14 cellular contexts compared by ENCODE assay signal in the genomic region with DNA sequence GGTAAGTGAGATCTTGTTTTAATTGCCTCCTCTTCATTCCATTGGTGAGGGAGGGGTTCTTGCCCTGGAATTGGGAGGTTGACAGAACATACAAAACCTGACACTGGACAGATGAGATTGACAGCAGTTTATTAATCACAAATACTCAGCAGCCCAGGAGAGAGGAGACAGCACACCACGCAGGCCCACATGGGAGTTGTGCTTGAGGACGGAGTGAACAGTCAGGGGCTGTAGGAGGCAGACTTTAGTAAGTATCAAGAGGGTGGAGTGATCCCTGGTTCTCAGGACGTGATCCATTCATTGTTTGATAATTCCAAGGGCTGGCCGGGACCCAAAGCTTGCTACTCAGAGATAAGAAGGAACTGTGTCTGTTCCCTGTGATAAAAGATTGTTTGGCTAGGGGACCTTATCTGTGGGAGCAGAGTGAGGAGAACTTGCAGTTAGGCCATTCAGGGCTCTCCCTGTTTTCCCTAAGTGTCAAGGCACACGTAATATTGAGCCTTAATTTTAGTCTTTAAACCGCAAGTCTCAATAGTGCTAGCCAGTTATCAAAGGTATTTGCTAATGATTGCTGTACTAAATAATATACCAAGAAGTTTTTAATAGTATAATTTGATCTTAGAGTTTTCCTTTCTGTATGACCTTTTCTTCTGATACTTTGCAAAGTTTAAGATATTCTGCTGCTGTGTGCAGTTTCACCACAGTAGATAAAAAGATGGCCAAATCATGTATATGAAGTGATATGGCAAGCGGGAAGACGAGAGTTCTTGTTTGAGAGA. TPM values are rescaled to one million over a fixed set of nuclear protein-coding genes. Genes with fewer than 3 reads are reported as not detected.
A peak's percentile ranks its signal among the peaks of the same experiment; 100 is the strongest.
DNase-seq lines count a peak whose midpoint lies in the region; TF ChIP-seq lines count a peak whose summit lies in the region.
"Had no signal": no experiment of that assay in that cellular context is flagged by ENCODE, and none has a peak within 500 bp of the region (broad histone marks: within the 10 kb centered on the region; RNA-seq: fewer than 3 reads in every experiment).

No MANE protein-coding gene starts in this region.

- TF ChIP-seq RAD21 in liver (IDR thresholded peaks at IDR 0.05), result no peak

- intact Hi-C loops in posterior cingulate gyrus (cut with DNase I) (no loop called here), A673 (cut with micrococcal nuclease; ENCODE audit: unreplicated experiment) (no loop called here)

- POLR2A ChIA-PET in A673 (lab: Charles Lee; ENCODE audit: low non-redundant PET), result no interaction called here

- no peaks in the 10 kb centered on the region for H4K20me1 ChIP-seq in fibroblast of lung (ENCODE audit: control insufficient read depth, extremely low read depth, insufficient read depth, low read length)

- TF ChIP-seq CTCF in fibroblast of lung (conservative IDR thresholded peaks at IDR 0.05 in 1 of 2, IDR thresholded peaks at IDR 0.05 in 1 of 2; ENCODE audit: low read depth in 1 of 2, low read length in 2 of 2), result no peak
- TF ChIP-seq CTCF in liver (IDR thresholded peaks at IDR 0.05; ENCODE audit: low read depth, low read length, missing input control), result no peak
- TF ChIP-seq CTCF in A673 (conservative IDR thresholded peaks at IDR 0.05; ENCODE audit: low read depth, low read length), result no peak

- H3K27ac ChIP-seq in fibroblast of lung (ENCODE audit: insufficient read depth, low read length) (no peak overlapping the region), liver (ENCODE audit: low read depth in 1 of 2, low read length in 2 of 2) (no peak overlapping the region), stomach smooth muscle (ENCODE audit: low read length) (no peak overlapping the region), A673 (ENCODE audit: low read depth, low read length, poor library complexity, severe bottlenecking) (no peak overlapping the region)

- H3K4me2 ChIP-seq in fibroblast of lung (ENCODE audit: extremely low read depth, insufficient read depth, low read length), result no peak overlapping the region

- H3K4me1 ChIP-seq in fibroblast of lung (ENCODE audit: control insufficient read depth, extremely low read depth, insufficient read depth, low read length), result no peaks in the 10 kb centered on the region
- H3K4me1 ChIP-seq in liver (ENCODE audit: control insufficient read depth in 4 of 4, insufficient read depth in 4 of 4, low read length in 3 of 4), result peaks cover 4 to 16% (median 9%) of the 10 kb centered on the region in 4 donors
- H3K4me1 ChIP-seq in stomach smooth muscle (ENCODE audit: control insufficient read depth, insufficient read depth, low read length), result peaks cover 29% of the 10 kb centered on the region
- peaks cover 1% of the 10 kb centered on the region for H3K4me1 ChIP-seq in A673 (ENCODE audit: insufficient read depth, low read length, poor library complexity, severe bottlenecking)
- H3K4me1 ChIP-seq: HAP-1 had no signal

- 68% methylated on average over 8 of the region's 8 CpGs for WGBS in liver

- H3K9me3 ChIP-seq in fibroblast of lung (ENCODE audit: control insufficient read depth, insufficient read depth, low read depth, low read length) (no peaks in the 10 kb centered on the region), liver (ENCODE audit: control insufficient read depth in 4 of 4, low read length in 3 of 4) (no peaks in the 10 kb centered on the region), stomach smooth muscle (ENCODE audit: control insufficient read depth in 2 of 2, low read length in 2 of 2) (no peaks in the 10 kb centered on the region), A673 (ENCODE audit: low read depth, low read length, poor library complexity, severe bottlenecking) (no peaks in the 10 kb centered on the region)
- H3K9me3 ChIP-seq: esophagus muscularis mucosa, HAP-1 had no signal

- peaks cover 82% of the 10 kb centered on the region for H3K79me2 ChIP-seq in fibroblast of lung (ENCODE audit: control insufficient read depth, insufficient read depth, low read length)

- DNase-seq in OCI-M2 (lab: John Stamatoyannopoulos, UW; ENCODE audit: unreplicated experiment) (peak; percentile 97), fibroblast of lung (ENCODE audit: low read depth in 2 of 2) (peak; percentile 12 to 21), posterior cingulate gyrus (no peak), NCI-H2029 treated with DMSO at 0.1 percent for 48 hours (lab: John Stamatoyannopoulos, UW) (no peak), A673 (ENCODE audit: low spot score) (no peak)
- no peak for DNase-seq in activated CD4-positive, alpha-beta T cell treated with anti-CD3 and anti-CD28 coated beads, Interleukin-2, amount 50 U/mL, for 1 hour
- DNase-seq: activated CD4-positive, alpha-beta T cell treated with anti-CD3 and anti-CD28 coated beads for 36 hours; NCI-H1694 treated with DMSO at 0.1 percent for 48 hours; stimulated activated CD4-positive, alpha-beta T cell treated with anti-CD3 and anti-CD28 coated beads, Interleukin-4, amount 100 ng/mL, for 4 hours; stimulated activated naive CD8-positive, alpha-beta T cell treated with anti-CD3 and anti-CD28 coated beads, Interleukin-15, amount 100 ng/mL, for 72 hours had no signal

- H3K27me3 ChIP-seq in fibroblast of lung (ENCODE audit: control insufficient read depth, insufficient read depth, low read length) (no peaks in the 10 kb centered on the region), liver (ENCODE audit: control insufficient read depth in 4 of 4, insufficient read depth in 4 of 4, low read length in 3 of 4) (no peaks in the 10 kb centered on the region), stomach smooth muscle (ENCODE audit: control insufficient read depth in 1 of 2, insufficient read depth in 2 of 2, low read length in 2 of 2) (no peaks in the 10 kb centered on the region), A673 (replicated peaks; ENCODE audit: insufficient read depth, low read depth, low read length, poor library complexity) (no peaks in the 10 kb centered on the region)
- H3K27me3 ChIP-seq: esophagus muscularis mucosa had no signal

- H3K9ac ChIP-seq in fibroblast of lung (ENCODE audit: insufficient read depth, low read length) (no peak overlapping the region), liver (ENCODE audit: low read depth in 1 of 2, low read length in 2 of 2) (no peak overlapping the region), stomach smooth muscle (ENCODE audit: low read length in 2 of 2) (peak overlapping the region in 1 of 2 donors; percentile 3)

- no peak overlapping the region for H2AFZ ChIP-seq in fibroblast of lung (ENCODE audit: low read length)

- H3K4me3 ChIP-seq in fibroblast of lung (replicated peaks in 1 of 4; ENCODE audit: control extremely low read depth in 1 of 4, insufficient read depth in 1 of 4, low read depth in 3 of 4, low read length in 4 of 4) (no peak overlapping the region), liver (ENCODE audit: low read depth in 1 of 3, low read length in 3 of 3) (no peak overlapping the region), stomach smooth muscle (ENCODE audit: low read length in 2 of 2) (peak overlapping the region; percentile 0 to 23), A673 (ENCODE audit: low read depth, low read length, poor library complexity, severe bottlenecking) (no peak overlapping the region)
- H3K4me3 ChIP-seq: esophagus muscularis mucosa, HAP-1 had no signal

- CTCF ChIA-PET in A673 (lab: Charles Lee), result no interaction called here

- no TSS peak for BruUV-seq in A673 (replicated peaks; lab: Mats Ljungman, UMichigan)

- H3K36me3 ChIP-seq in fibroblast of lung (ENCODE audit: control insufficient read depth, insufficient read depth, low read length), result no peaks in the 10 kb centered on the region
- H3K36me3 ChIP-seq in liver (ENCODE audit: control insufficient read depth in 4 of 4, insufficient read depth in 3 of 4, low read depth in 1 of 4, low read length in 3 of 4), result no peaks in the 10 kb centered on the region
- H3K36me3 ChIP-seq in stomach smooth muscle (ENCODE audit: control insufficient read depth in 2 of 2, insufficient read depth in 2 of 2, low read length in 2 of 2), result no peaks in the 10 kb centered on the region
- H3K36me3 ChIP-seq in A673 (ENCODE audit: insufficient read depth, low read length, poor library complexity, severe bottlenecking), result no peaks in the 10 kb centered on the region
- H3K36me3 ChIP-seq: esophagus muscularis mucosa, HAP-1 had no signal

TF ChIP-seq in liver, 16 proteins besides CTCF, POLR2A, EP300 and RAD21:
- no peak for TF ChIP-seq YY1 (IDR thresholded peaks at IDR 0.05)
- TF ChIP-seq EGR1 (IDR thresholded peaks at IDR 0.05; ENCODE audit: low read depth in 2 of 2), result no peak
- peak; percentile 67 for TF ChIP-seq NR2F2 (IDR thresholded peaks at IDR 0.05)
- no peak for TF ChIP-seq FOXA1 (IDR thresholded peaks at IDR 0.05)

RNA-seq across cellular contexts. Expression of a gene that starts 14.5 kb away (rescaled TPM):
- 91.9 and 123 TPM in 2 replicates for total RNA-seq in fibroblast of lung
- polyA plus RNA-seq in fibroblast of lung, result 151 and 205 TPM in 2 replicates
- 131 and 154 TPM in 2 replicates for polyA plus RNA-seq in fibroblast of lung (2012)
- polyA minus RNA-seq in fibroblast of lung (ENCODE audit: low replicate concordance), result 1.3 and 1.6 TPM in 2 replicates
- 10 to 100 TPM; 64.3 to 90.0 TPM for total RNA-seq in liver
- polyA plus RNA-seq in liver, result 10 to 100 TPM; 45.1 to 73.9 TPM
- total RNA-seq in A673 (2021), result 118 and 138 TPM in 2 replicates

Comparison
In these comparisons a context has a peak if more than half of its experiments do, and no peak if none do; other contexts are left out.
1. DNase-seq: peak in OCI-M2 (single experiment) and fibroblast of lung (2 of 2); none in posterior cingulate gyrus (0 of 10), NCI-H2029 treated with DMSO at 0.1 percent for 48 hours (single experiment), A673 (single experiment) and activated CD4-positive, alpha-beta T cell treated with anti-CD3 and anti-CD28 coated beads, Interleukin-2, amount 50 U/mL, for 1 hour (single experiment).
2. H3K4me3 ChIP-seq: peak in stomach smooth muscle (2 of 2); none in fibroblast of lung (0 of 4), liver (0 of 3) and A673 (single experiment).